ENCODE assay signal across 8 cellular contexts in genomic region chr1:43454270-43455011, GRCh38.
DNase-seq lines count a peak whose midpoint lies in the region; ATAC-seq lines count a peak whose summit lies in the region.

No MANE protein-coding gene starts in this region.

- DNase-seq in SIG-M5 treated with dmso at 0.1 percent for 504 hours (lab: John Stamatoyannopoulos, UW; ENCODE audit: unreplicated experiment): peak; percentile 56
- no peak for DNase-seq in SIG-M5 (lab: John Stamatoyannopoulos, UW)
- peak; percentile 100 for DNase-seq in NCI-H748 treated with DMSO at 0.1 percent for 48 hours (lab: John Stamatoyannopoulos, UW)
- peak; percentile 15 for DNase-seq in activated T-cell treated with anti-CD3 and anti-CD28 coated beads for 4 hours
- peak; percentile 62 for DNase-seq in epithelial cell of prostate (ENCODE audit: low read depth, low spot score)
- peak; percentile 28 for DNase-seq in middle frontal gyrus (ENCODE audit: extremely low spot score, low spot score)
- peak; percentile 19 to 21 for DNase-seq in stimulated activated CD8-positive, alpha-beta memory T cell treated with anti-CD3 and anti-CD28 coated beads, Interleukin-7, amount 100 ng/mL, for 4 hours (ENCODE audit: low read depth in 2 of 2)

- peak overlapping the region; percentile 85 for H3K27ac ChIP-seq in epithelial cell of prostate

- ATAC-seq in HG03442 (IDR thresholded peaks at IDR 0.05; ENCODE audit: unreplicated experiment): peak; percentile 62
